ENCODE assay signal across 18 cellular contexts in genomic region chr9:38713426-38713825, GRCh38. TPM values are rescaled to one million over a fixed set of nuclear protein-coding genes. Genes with fewer than 3 reads are reported as not detected.
DNase-seq lines count a peak whose midpoint lies in the region; ATAC-seq, FAIRE-seq and TF ChIP-seq lines count a peak whose summit lies in the region.
"Had no signal": no experiment of that assay in that cellular context is flagged by ENCODE, and none has a peak within 500 bp of the region (broad histone marks: within the 10 kb centered on the region; RNA-seq: fewer than 3 reads in every experiment).

No MANE protein-coding gene starts in this region.

- DNase-seq in CD1c-positive myeloid dendritic cell (ENCODE audit: extremely low spot score), result peak; percentile 72
- DNase-seq in NCI-H226, result peak; percentile 61
- no peak for DNase-seq in left lung
- DNase-seq in NCI-H748 treated with DMSO at 0.1 percent for 48 hours (lab: John Stamatoyannopoulos, UW), result no peak
- DNase-seq in T-cell, result no peak
- DNase-seq in Peyer's patch, result no peak
- DNase-seq in stimulated activated CD4-positive, alpha-beta T cell treated with anti-CD3 and anti-CD28 coated beads, Interleukin-4, amount 100 ng/mL, for 1 hour, result no peak
- DNase-seq: activated CD4-positive, CD25-positive, alpha-beta regulatory T cell; colonic mucosa; KBM-7; NCI-H2171; SHP77 had no signal

- TF ChIP-seq CTCF in left lung (IDR thresholded peaks at IDR 0.05) (no peak), Peyer's patch (IDR thresholded peaks at IDR 0.05) (no peak)

- H3K27ac ChIP-seq in left lung (no peak overlapping the region), Peyer's patch (no peak overlapping the region)
- H3K27ac ChIP-seq: colonic mucosa had no signal

- H3K36me3 ChIP-seq in left lung (no peaks in the 10 kb centered on the region), Peyer's patch (no peaks in the 10 kb centered on the region)
- H3K36me3 ChIP-seq: colonic mucosa had no signal

- H3K4me3 Mint-ChIP-seq in T-cell, result no peak overlapping the region
- H3K4me3 Mint-ChIP-seq: activated T-helper 1 cell treated with anti-CD3 and anti-CD28 coated beads, Interleukin-12 subunit alpha, Interleukin-12 subunit beta, Interleukin-2, Interleukin-4 antibody, amounts not matched to agents 30 ng/mL and 10 ng/mL and 1 ng/mL, durations not matched to agents 14 hours and 24 hours and 36 hours; CD14-positive monocyte; GM23338 had no signal

- H3K27me3 Mint-ChIP-seq in T-cell, result peaks cover 26 to 33% of the 10 kb centered on the region in 2 donors

- H3K9me3 ChIP-seq in left lung (no peaks in the 10 kb centered on the region), Peyer's patch (no peaks in the 10 kb centered on the region)
- H3K9me3 ChIP-seq: colonic mucosa had no signal

- H3K27ac Mint-ChIP-seq in T-cell, result no peak overlapping the region
- H3K27ac Mint-ChIP-seq: activated T-helper 1 cell treated with anti-CD3 and anti-CD28 coated beads, Interleukin-12 subunit alpha, Interleukin-12 subunit beta, Interleukin-2, Interleukin-4 antibody, amounts not matched to agents 30 ng/mL and 10 ng/mL and 1 ng/mL, durations not matched to agents 14 hours and 24 hours and 36 hours; CD14-positive monocyte; GM23338 had no signal

- H3K9me3 Mint-ChIP-seq in T-cell, result no peaks in the 10 kb centered on the region
- H3K9me3 Mint-ChIP-seq: activated T-helper 1 cell treated with anti-CD3 and anti-CD28 coated beads, Interleukin-12 subunit alpha, Interleukin-12 subunit beta, Interleukin-2, Interleukin-4 antibody, amounts not matched to agents 30 ng/mL and 10 ng/mL and 1 ng/mL, durations not matched to agents 14 hours and 24 hours and 36 hours; GM23338 had no signal

- no peak for TF ChIP-seq POLR2A in Peyer's patch (IDR thresholded peaks at IDR 0.05)

- ATAC-seq in left lung, result peak; percentile 69
- ATAC-seq in T-cell (replicated peaks in 1 of 4), result no peak
- ATAC-seq: GM23338 had no signal

- H3K27me3 ChIP-seq in left lung, result peaks cover 0 to 1% of the 10 kb centered on the region in 2 donors
- no peaks in the 10 kb centered on the region for H3K27me3 ChIP-seq in Peyer's patch
- H3K27me3 ChIP-seq: colonic mucosa had no signal

- H3K4me3 ChIP-seq in left lung (no peak overlapping the region), Peyer's patch (no peak overlapping the region)
- H3K4me3 ChIP-seq: colonic mucosa, GM23338, smooth muscle cell had no signal

- intact Hi-C loops in left lung (cut with DNase I), result no loop called here

- peak; percentile 66 for FAIRE-seq in endometrium (lab: Jason Lieb, UNC)
- FAIRE-seq: urothelium cell line had no signal

- H3K36me3 Mint-ChIP-seq in T-cell, result no peaks in the 10 kb centered on the region
- H3K36me3 Mint-ChIP-seq: CD14-positive monocyte had no signal

- CTCF ChIA-PET in T-cell (lab: Charles Lee), result no interaction called here

- POLR2A ChIA-PET in T-cell (lab: Charles Lee), result no interaction called here

- no peaks in the 10 kb centered on the region for H3K4me1 Mint-ChIP-seq in T-cell
- H3K4me1 Mint-ChIP-seq: CD14-positive monocyte had no signal

- H3K4me1 ChIP-seq in left lung (no peaks in the 10 kb centered on the region), Peyer's patch (no peaks in the 10 kb centered on the region)
- H3K4me1 ChIP-seq: colonic mucosa had no signal

RNA-seq across cellular contexts. Expression of gene FAM240B, which starts 6.5 kb away (rescaled TPM):
- not detected for total RNA-seq in left lung
- total RNA-seq in T-cell, result not detected
- total RNA-seq in Peyer's patch, result not detected
- total RNA-seq: activated T-helper 1 cell treated with anti-CD3 and anti-CD28 coated beads, Interleukin-12 subunit alpha, Interleukin-12 subunit beta, Interleukin-2, Interleukin-4 antibody, amounts not matched to agents 30 ng/mL and 10 ng/mL and 1 ng/mL, durations not matched to agents 14 hours and 24 hours and 36 hours; colonic mucosa; GM23338; smooth muscle cell had no signal

Comparison
In these comparisons a context has a peak if more than half of its experiments do, and no peak if none do; other contexts are left out.
1. DNase-seq: peak in CD1c-positive myeloid dendritic cell (single experiment) and NCI-H226 (single experiment); none in left lung (0 of 2), NCI-H748 treated with DMSO at 0.1 percent for 48 hours (single experiment), T-cell (0 of 34), Peyer's patch (0 of 3) and stimulated activated CD4-positive, alpha-beta T cell treated with anti-CD3 and anti-CD28 coated beads, Interleukin-4, amount 100 ng/mL, for 1 hour (single experiment).